ENCODE assay signal across 8 cellular contexts in the genomic region with DNA sequence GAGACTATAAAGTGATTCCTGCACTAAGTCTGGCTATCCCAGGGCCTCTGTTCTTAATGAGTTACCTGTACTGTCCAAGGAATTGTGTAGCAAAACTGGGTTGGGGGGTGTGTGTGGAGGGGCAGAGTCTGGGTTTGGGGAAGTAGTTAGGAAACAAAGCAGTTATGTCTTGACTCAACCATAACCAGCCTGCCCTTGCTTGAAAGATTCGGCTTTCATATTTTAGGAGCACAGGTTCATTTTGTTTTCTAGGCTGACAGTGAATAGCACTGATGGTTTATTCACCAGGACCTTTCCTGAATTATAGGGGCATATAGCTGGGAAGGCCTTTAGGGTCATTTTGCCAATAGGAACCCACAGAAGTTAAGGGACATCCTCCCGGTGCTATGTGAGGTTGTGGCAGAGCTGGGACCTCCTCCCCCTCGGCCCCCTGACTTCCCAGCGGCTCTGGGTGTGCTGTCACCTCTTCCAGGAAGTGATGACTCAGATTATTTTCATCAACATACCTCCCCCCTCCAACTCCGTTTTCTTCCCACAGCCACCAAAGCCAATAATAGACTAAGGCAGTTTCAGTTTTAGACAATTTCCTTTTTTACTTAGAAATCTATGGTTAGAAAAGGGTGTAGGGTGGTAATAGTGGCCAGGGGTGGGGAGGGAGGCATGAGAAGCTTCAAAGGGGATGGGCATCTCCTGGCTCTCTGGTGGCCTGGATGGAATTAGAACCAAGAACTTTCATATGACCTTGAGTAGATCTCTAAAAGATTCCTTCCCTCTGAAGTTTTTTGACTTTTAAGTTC. TPM values are rescaled to one million over a fixed set of nuclear protein-coding genes. Genes with fewer than 3 reads are reported as not detected.
DNase-seq lines count a peak whose midpoint lies in the region; ATAC-seq and TF ChIP-seq lines count a peak whose summit lies in the region.

No MANE protein-coding gene starts in this region.

- TF ChIP-seq CTCF in OCI-LY7 (conservative IDR thresholded peaks at IDR 0.05; ENCODE audit: low read length): no peak

- peak overlapping the region; percentile 36 for H3K4me3 ChIP-seq in OCI-LY7 (ENCODE audit: low read depth, low read length, poor library complexity, severe bottlenecking)

- no peak overlapping the region for H3K27ac ChIP-seq in OCI-LY7 (ENCODE audit: low read depth, low read length, poor library complexity, severe bottlenecking)

- H2AFZ ChIP-seq in OCI-LY7 (ENCODE audit: low read length): peak overlapping the region; percentile 78

- H3K9me2 ChIP-seq in OCI-LY7 (ENCODE audit: insufficient read depth, low read length): no peaks in the 10 kb centered on the region

- H3K9me3 ChIP-seq in OCI-LY7 (ENCODE audit: low read length): no peaks in the 10 kb centered on the region

- DNase-seq in ELR (ENCODE audit: low read depth): peak; percentile 64
- DNase-seq in OCI-LY7 (ENCODE audit: low spot score): peak; percentile 19
- peak; percentile 87 for DNase-seq in activated effector memory CD4-positive, alpha-beta T cell treated with anti-CD3 and anti-CD28 coated beads, Interleukin-2, amount 50 U/mL, for 16 hours
- DNase-seq in left cardiac atrium: peak; percentile 61
- peak; percentile 29 to 56 (median 38) for DNase-seq in stimulated activated CD4-positive, alpha-beta T cell treated with anti-CD3 and anti-CD28 coated beads, Interleukin-1b, Interleukin-23, amount 100 ng/mL, for 24 hours (ENCODE audit: low read depth in 4 of 4, low spot score in 1 of 4)
- DNase-seq in NCI-H2081 treated with DMSO at 0.1 percent for 48 hours (lab: John Stamatoyannopoulos, UW): no peak
- DNase-seq in NCI-H2227 treated with DMSO at 0.1 percent for 48 hours (lab: John Stamatoyannopoulos, UW): no peak

- BruUV-seq in OCI-LY7 (replicated peaks; lab: Mats Ljungman, UMichigan): no TSS peak

- H3K79me2 ChIP-seq in OCI-LY7 (ENCODE audit: insufficient read depth, low read depth, low read length): no peaks in the 10 kb centered on the region

- H3K36me3 ChIP-seq in OCI-LY7 (ENCODE audit: insufficient read depth, low read length): no peaks in the 10 kb centered on the region

- intact Hi-C loops in OCI-LY7 (cut with micrococcal nuclease; ENCODE audit: unreplicated experiment) (no loop called here), left cardiac atrium (cut with DNase I) (no loop called here)

- peak overlapping the region; percentile 73 for H3K4me2 ChIP-seq in OCI-LY7 (ENCODE audit: low read length)

- ATAC-seq in HG02642 (IDR thresholded peaks at IDR 0.05; ENCODE audit: poor library complexity, unreplicated experiment) (peak; percentile 67), left cardiac atrium (peak; percentile 74 to 85)

- POLR2A ChIA-PET in OCI-LY7 (lab: Charles Lee): no interaction called here

- CTCF ChIA-PET in OCI-LY7 (lab: Charles Lee; ENCODE audit: unreplicated experiment): no interaction called here

- H3K4me1 ChIP-seq in OCI-LY7 (ENCODE audit: insufficient read depth, low read length, poor library complexity, severe bottlenecking): peaks cover 58% of the 10 kb centered on the region

- no peaks in the 10 kb centered on the region for H4K20me1 ChIP-seq in OCI-LY7 (ENCODE audit: insufficient read depth, low read length)

RNA-seq across cellular contexts. Expression of gene SETBP1, which starts 44.8 kb away (rescaled TPM):
- total RNA-seq in OCI-LY7 (2014; rRNA removed; shearing (Covaris generic)): 2.4 and 2.6 TPM in 2 replicates
- total RNA-seq in OCI-LY7 (2022) (8.1 and 9.1 TPM in 2 replicates), left cardiac atrium (10 to 100 TPM in 1 of 2 donors, 1 to 10 TPM in 1; 9.8 to 16.7 TPM)

Comparison
In these comparisons a context has a peak if more than half of its experiments do, and no peak if none do; other contexts are left out.
1. DNase-seq: peak in ELR (single experiment), OCI-LY7 (single experiment), activated effector memory CD4-positive, alpha-beta T cell treated with anti-CD3 and anti-CD28 coated beads, Interleukin-2, amount 50 U/mL, for 16 hours (single experiment), left cardiac atrium (single experiment) and stimulated activated CD4-positive, alpha-beta T cell treated with anti-CD3 and anti-CD28 coated beads, Interleukin-1b, Interleukin-23, amount 100 ng/mL, for 24 hours (4 of 4); none in NCI-H2081 treated with DMSO at 0.1 percent for 48 hours (single experiment) and NCI-H2227 treated with DMSO at 0.1 percent for 48 hours (single experiment).